Comparison of ENCODE assay signal across 35 cellular contexts in genomic region chr1:196260267-196260666, GRCh38.
"Had no signal": no experiment of that assay in that cellular context is flagged by ENCODE, and none has a peak within 500 bp of the region (broad histone marks: within the 10 kb centered on the region; RNA-seq: fewer than 3 reads in every experiment).

No MANE protein-coding gene starts in this region.

- FAIRE-seq: astrocyte had no signal

- ATAC-seq: activated CD4-positive, alpha-beta T cell treated with anti-CD3 and anti-CD28 coated beads for 36 hours; activated CD4-positive, CD25-positive, alpha-beta regulatory T cell treated with anti-CD3 and anti-CD28 coated beads, Interleukin-2, amount 50 U/mL, for 24 hours; activated CD8-positive, alpha-beta T cell treated with anti-CD3 and anti-CD28 coated beads for 36 hours; activated naive CD4-positive, alpha-beta T cell treated with anti-CD3 and anti-CD28 coated beads, Interleukin-2, amount 50 U/mL, for 72 hours; activated T-cell treated with anti-CD3 and anti-CD28 coated beads, Interleukin-2, amount 50 U/mL, for 4 hours; activated T-cell treated with anti-CD3 and anti-CD28 coated beads, Interleukin-2, amount 50 U/mL, for 72 hours; activated T-helper 17 cell treated with anti-CD3 and anti-CD28 coated beads, Interleukin-2, amount 50 U/mL, for 72 hours; body of pancreas; WTC11 had no signal

- H3K36me3 ChIP-seq: adrenal gland, brain microvascular endothelial cell, breast epithelium, WERI-Rb-1 had no signal

- DNase-seq: activated CD4-positive, alpha-beta memory T cell treated with anti-CD3 and anti-CD28 coated beads for 36 hours; activated CD4-positive, alpha-beta T cell treated with anti-CD3 and anti-CD28 coated beads for 1 hour; activated CD4-positive, alpha-beta T cell treated with anti-CD3 and anti-CD28 coated beads for 36 hours; activated CD4-positive, alpha-beta T cell treated with anti-CD3 and anti-CD28 coated beads, Interleukin-2, amount 10 ng/mL, durations not matched to agents 24 days and 14 days; activated CD4-positive, alpha-beta T cell treated with anti-CD3 and anti-CD28 coated beads, Interleukin-2, amount 50 U/mL, for 1 hour; activated CD4-positive, alpha-beta T cell treated with anti-CD3 and anti-CD28 coated beads, Interleukin-2, amount 50 U/mL, for 4 hours; activated CD4-positive, CD25-positive, alpha-beta regulatory T cell; activated CD8-positive, alpha-beta memory T cell treated with anti-CD3 and anti-CD28 coated beads, Interleukin-2, amount 50 U/mL, for 4 hours; activated CD8-positive, alpha-beta T cell treated with anti-CD3 and anti-CD28 coated beads for 36 hours; activated effector memory CD4-positive, alpha-beta T cell treated with anti-CD3 and anti-CD28 coated beads, Interleukin-2, amount 50 U/mL, for 16 hours; activated gamma-delta T cell treated with Interleukin-2 at 50 U/mL for 16 hours; activated naive CD4-positive, alpha-beta T cell; activated naive CD4-positive, alpha-beta T cell treated with anti-CD3 and anti-CD28 coated beads for 36 hours; activated naive CD4-positive, alpha-beta T cell treated with anti-CD3 and anti-CD28 coated beads, Interleukin-2, amount 50 U/mL, for 16 hours; activated naive CD8-positive, alpha-beta T cell treated with anti-CD3 and anti-CD28 coated beads for 36 hours; activated T-cell treated with anti-CD3 and anti-CD28 coated beads for 4 hours; activated T-cell treated with anti-CD3 and anti-CD28 coated beads, Interleukin-2, amount 50 U/mL, for 1 hour; activated T-cell treated with anti-CD3 and anti-CD28 coated beads, Interleukin-2, amount 50 U/mL, for 4 hours; activated T-cell treated with anti-CD3 and anti-CD28 coated beads, Interleukin-2, amount 50 U/mL, for 72 hours; adrenal gland; amniotic stem cell; aorta; body of pancreas; brain microvascular endothelial cell; central memory CD4-positive, alpha-beta T cell; T-helper 1 cell; T-helper 2 cell; T-helper 9 cell; WERI-Rb-1 had no signal

- H3K9me3 ChIP-seq: adrenal gland, body of pancreas, breast epithelium had no signal

- H3K27me3 ChIP-seq: adrenal gland, body of pancreas, brain microvascular endothelial cell, breast epithelium had no signal

- H3K4me1 ChIP-seq: adrenal gland, body of pancreas, breast epithelium had no signal

- H3K27ac ChIP-seq: adrenal gland, body of pancreas, brain microvascular endothelial cell, breast epithelium, WERI-Rb-1 had no signal

- H3K4me3 ChIP-seq: adrenal gland, body of pancreas, breast epithelium had no signal
